In genomic region chr2:203238329-203238710, GRCh38 we compare ENCODE assay signal across 8 cellular contexts. TPM values are rescaled to one million over a fixed set of nuclear protein-coding genes. Genes with fewer than 3 reads are reported as not detected.
DNase-seq lines count a peak whose midpoint lies in the region; ATAC-seq, FAIRE-seq and TF ChIP-seq lines count a peak whose summit lies in the region.

No MANE protein-coding gene starts in this region.

- ATAC-seq in GM19395 (IDR thresholded peaks at IDR 0.05; ENCODE audit: unreplicated experiment) (peak; percentile 1), HG03025 (IDR thresholded peaks at IDR 0.05; ENCODE audit: low FRiP score, unreplicated experiment) (no peak), HG02840 (IDR thresholded peaks at IDR 0.05; ENCODE audit: low FRiP score, unreplicated experiment) (no peak)

- H2BK5ac ChIP-seq in H1 (ENCODE audit: low read depth, low read length) (peak overlapping the region; percentile 49; the same call in 1 of the 2 replicates), neuronal stem cell (ENCODE audit: low read length) (no peak overlapping the region)

- TF ChIP-seq EP300 in H1 (IDR thresholded peaks at IDR 0.05; ENCODE audit: borderline replicate concordance in 1 of 2, low read depth in 2 of 2, low read length in 2 of 2), result no peak

- H4K20me1 ChIP-seq in H1 (replicated peaks in 1 of 2; ENCODE audit: control insufficient read depth in 1 of 2, insufficient read depth in 2 of 2, low read length in 2 of 2), result no peaks in the 10 kb centered on the region

- H3K27me3 ChIP-seq in H1 (replicated peaks in 1 of 4; ENCODE audit: control insufficient read depth in 3 of 4, extremely low read depth in 1 of 4, insufficient read depth in 3 of 4, low read length in 3 of 4) (no peaks in the 10 kb centered on the region), neuronal stem cell (ENCODE audit: control insufficient read depth in 3 of 3, insufficient read depth in 3 of 3, low read depth in 1 of 3, low read length in 3 of 3) (no peaks in the 10 kb centered on the region)

- H3K79me2 ChIP-seq in H1 (ENCODE audit: control insufficient read depth in 1 of 2, insufficient read depth in 2 of 2, low read length in 2 of 2), result peaks cover 0 to 21% of the 10 kb centered on the region in 2 experiments; a peak in 3 of 4 replicates

- no peak overlapping the region for H2BK120ac ChIP-seq in H1 (replicated peaks; ENCODE audit: low read depth, low read length)
- H2BK120ac ChIP-seq in neuronal stem cell (ENCODE audit: low read depth, low read length), result no peak overlapping the region

- peak overlapping the region; percentile 77 to 79 for H3K4me2 ChIP-seq in H1 (ENCODE audit: insufficient read depth in 1 of 2, low read depth in 2 of 2, low read length in 2 of 2)
- H3K4me2 ChIP-seq in neuronal stem cell (ENCODE audit: insufficient read depth, low read length, poor library complexity, severe bottlenecking), result peak overlapping the region; percentile 28

- H2BK20ac ChIP-seq in H1 (ENCODE audit: low read length), result no peak overlapping the region

- no peak overlapping the region for H3K56ac ChIP-seq in H1 (replicated peaks; ENCODE audit: insufficient read length, low read depth, low read length)

- H3K18ac ChIP-seq in H1 (ENCODE audit: extremely low read depth, low read length) (peak overlapping the region; percentile 71), neuronal stem cell (ENCODE audit: low read length) (no peak overlapping the region)

- H3K79me1 ChIP-seq in H1 (ENCODE audit: low read depth, low read length) (peaks cover 3% of the 10 kb centered on the region; the same call in 1 of the 2 replicates), neuronal stem cell (ENCODE audit: low read depth, low read length) (peaks cover 1% of the 10 kb centered on the region)

- H3K23ac ChIP-seq in H1 (ENCODE audit: insufficient read length) (no peak overlapping the region), neuronal stem cell (ENCODE audit: low read depth, low read length, poor library complexity) (no peak overlapping the region)

- peak overlapping the region; percentile 99 for H2AFZ ChIP-seq in H1 (ENCODE audit: low read length)
- H2AFZ ChIP-seq in neuronal stem cell (ENCODE audit: low read length), result peak overlapping the region; percentile 100

- no peak for TF ChIP-seq CTCF in NB4 (IDR thresholded peaks at IDR 0.05; ENCODE audit: low read depth, low read length)
- no peak for TF ChIP-seq CTCF in H1 (IDR thresholded peaks at IDR 0.05; ENCODE audit: control extremely low read depth in 1 of 3, insufficient read depth in 1 of 3, low read depth in 1 of 3, low read length in 3 of 3)

- H3K9ac ChIP-seq in H1 (replicated peaks in 1 of 4; ENCODE audit: extremely low read depth in 1 of 4, low read depth in 3 of 4, low read length in 3 of 4), result peak overlapping the region in 3 of 4 experiments; percentile 70 to 91 (median 89); a peak in 6 of 7 replicates
- no peak overlapping the region for H3K9ac ChIP-seq in neuronal stem cell (ENCODE audit: low read depth, low read length, poor library complexity)

- H4K91ac ChIP-seq in H1 (replicated peaks; ENCODE audit: insufficient read length, low read length), result peak overlapping the region; percentile 54
- H4K91ac ChIP-seq in neuronal stem cell (ENCODE audit: low read depth, low read length, poor library complexity), result no peak overlapping the region

- no peaks in the 10 kb centered on the region; the same call in 1 of the 2 replicates for H3K23me2 ChIP-seq in H1 (ENCODE audit: low read depth, low read length)

- DNase-seq in NB4 (ENCODE audit: low read depth) (no peak), H1 (ENCODE audit: low read depth in 1 of 2, low spot score in 2 of 2) (no peak), neuronal stem cell (ENCODE audit: low spot score) (no peak), NK-92 (lab: John Stamatoyannopoulos, UW; ENCODE audit: unreplicated experiment) (no peak), ureter (ENCODE audit: low spot score) (no peak)

- no peaks in the 10 kb centered on the region for H3K4me1 ChIP-seq in H1 (replicated peaks in 1 of 4; ENCODE audit: control insufficient read depth in 3 of 4, insufficient read depth in 4 of 4, low read length in 3 of 4)
- H3K4me1 ChIP-seq in neuronal stem cell (ENCODE audit: control insufficient read depth in 2 of 2, insufficient read depth in 1 of 2, low read depth in 1 of 2, low read length in 2 of 2), result peaks cover 2 to 3% of the 10 kb centered on the region in 2 donors

- CTCF ChIA-PET in H1 (lab: Charles Lee; ENCODE audit: partially characterized antibody), result interaction anchor here (0.6 to 1.8 kb wide), 7 partner anchors 9 to 526 kb away, joined by 3 to 4 read pairs (median 3); no protein-coding TSS in a partner anchor

- POLR2A ChIA-PET in H1 (lab: Charles Lee; ENCODE audit: partially characterized antibody), result interaction anchor here (0.8 to 3.3 kb wide), 10 partner anchors 9 to 602 kb away, joined by 3 to 14 read pairs (median 4); partner anchors contain the start of genes ABI2, CARF and WDR12

- H3K4me3 ChIP-seq in NB4 (ENCODE audit: low read depth, low read length) (peak overlapping the region; percentile 99), H1 (ENCODE audit: extremely low read depth in 1 of 4, insufficient read depth in 2 of 4, low read depth in 3 of 4, low read length in 4 of 4) (peak overlapping the region; percentile 75 to 89 (median 82)), neuronal stem cell (ENCODE audit: low read length in 2 of 2) (peak overlapping the region; percentile 68 to 93)

- no peak for TF ChIP-seq POLR2A in NB4 (IDR thresholded peaks at IDR 0.05; ENCODE audit: extremely low read depth, insufficient read length)
- no peak for TF ChIP-seq POLR2A in H1 (IDR thresholded peaks at IDR 0.05; ENCODE audit: control extremely low read depth in 1 of 2, low read depth in 2 of 2, low read length in 2 of 2)

- H4K8ac ChIP-seq in H1 (ENCODE audit: extremely low read depth, insufficient read depth, low read length), result peak overlapping the region; percentile 75; the same call in 1 of the 2 replicates
- no peak overlapping the region for H4K8ac ChIP-seq in neuronal stem cell (ENCODE audit: low read depth, low read length)

- H2BK15ac ChIP-seq in H1 (ENCODE audit: low read length), result no peak overlapping the region
- no peak overlapping the region for H2BK15ac ChIP-seq in neuronal stem cell (ENCODE audit: low read length)

- H2AK5ac ChIP-seq in H1 (ENCODE audit: low read depth, low read length), result no peak overlapping the region
- H2AK5ac ChIP-seq in neuronal stem cell (ENCODE audit: low read depth, low read length), result no peak overlapping the region

- H3K36me3 ChIP-seq in H1 (ENCODE audit: control insufficient read depth in 2 of 4, insufficient read depth in 4 of 4, low read length in 3 of 4) (no peaks in the 10 kb centered on the region), neuronal stem cell (replicated peaks in 1 of 2; ENCODE audit: control insufficient read depth in 2 of 2, insufficient read depth in 2 of 2, low read length in 2 of 2) (peaks cover 0 to 23% of the 10 kb centered on the region in 2 donors)

- no peak overlapping the region for H2BK12ac ChIP-seq in H1 (ENCODE audit: low read depth, low read length)
- no peak overlapping the region for H2BK12ac ChIP-seq in neuronal stem cell (ENCODE audit: low read length)

- 31% methylated on average over 16 of the region's 19 CpGs; no CpG with 5 or more reads in 1 of the 2 experiments for WGBS in H1 (ENCODE audit: extremely low coverage in 1 of 2, insufficient coverage in 1 of 2, insufficient read length in 1 of 2, insufficient replicate concordance in 2 of 2, low coverage in 1 of 2, low lambda C conversion rate in 2 of 2, missing lambda C conversion rate in 1 of 2), 2 experiments
- no CpG with 5 or more reads among the region's 19 CpGs for WGBS in neuronal stem cell (ENCODE audit: extremely low coverage in 2 of 2, insufficient read length in 2 of 2, insufficient replicate concordance in 1 of 2), 2 donors

- no peak for TF ChIP-seq RAD21 in H1 (IDR thresholded peaks at IDR 0.05 in 1 of 2, conservative IDR thresholded peaks at IDR 0.05 in 1 of 2; ENCODE audit: low read depth in 2 of 2, low read length in 2 of 2)

- H3K14ac ChIP-seq in H1 (ENCODE audit: insufficient read length), result no peak overlapping the region
- no peak overlapping the region for H3K14ac ChIP-seq in neuronal stem cell (ENCODE audit: low read length)

- FAIRE-seq in H1 (lab: Jason Lieb, UNC), result no peak

- peak overlapping the region; percentile 78 for H3K4ac ChIP-seq in H1 (replicated peaks; ENCODE audit: insufficient read length, low read depth, low read length)
- H3K4ac ChIP-seq in neuronal stem cell (ENCODE audit: low read length), result no peak overlapping the region

- H3K27ac ChIP-seq in H1 (ENCODE audit: low read depth, low read length) (peak overlapping the region; percentile 66), neuronal stem cell (replicated peaks; ENCODE audit: low read length) (peak overlapping the region; percentile 99)

- H3K9me3 ChIP-seq in H1 (ENCODE audit: insufficient read depth in 2 of 2, low read depth in 1 of 2, low read length in 1 of 2) (no peaks in the 10 kb centered on the region), neuronal stem cell (replicated peaks in 1 of 2; ENCODE audit: control insufficient read depth in 2 of 2, insufficient read depth in 1 of 2, low read depth in 1 of 2, low read length in 2 of 2) (no peaks in the 10 kb centered on the region)

- H4K5ac ChIP-seq in H1 (ENCODE audit: insufficient read length, low read depth, low read length), result peak overlapping the region; percentile 88

TF ChIP-seq in H1, 55 proteins besides CTCF, POLR2A, EP300 and RAD21:
- no peak; the same call in 1 of the 2 replicates for TF ChIP-seq SP1 (IDR thresholded peaks at IDR 0.05; ENCODE audit: low read depth, low read length)
- no peak for TF ChIP-seq HDAC6 (IDR thresholded peaks at IDR 0.05; ENCODE audit: low read depth, low read length)
- TF ChIP-seq SIN3A (conservative IDR thresholded peaks at IDR 0.05 in 1 of 2, IDR thresholded peaks at IDR 0.05 in 1 of 2; ENCODE audit: low read depth in 1 of 2, low read length in 2 of 2), result no peak
- TF ChIP-seq GABPA (IDR thresholded peaks at IDR 0.05; ENCODE audit: borderline replicate concordance, insufficient read depth, low read length), result no peak
- peak; percentile 20; the same call in 1 of the 2 replicates for TF ChIP-seq KDM1A (IDR thresholded peaks at IDR 0.05; ENCODE audit: borderline replicate concordance, low read length)

RNA-seq across cellular contexts. Expression of gene CYP20A1, which starts 0.5 kb away (rescaled TPM):
- 18.6 and 21.5 TPM in 2 replicates for total RNA-seq in H1 (2021; fragmentation: NEBNext Ultra II Directional; extraction: Animal tissue kit (Norgen Biotek cat#: 25700))
- polyA plus RNA-seq in H1 (2011; rRNA removed), result 4.8 and 6.2 TPM in 2 replicates
- 7.2 TPM for polyA plus RNA-seq in H1 (2011; cell fraction: cytosol; rRNA removed)
- 3.5 TPM for polyA plus RNA-seq in H1 (2011; cell fraction: nucleus; rRNA removed)
- polyA plus RNA-seq in H1 (2012, experiment 1 of 2), result 7.3 to 9.3 TPM (median 8.1 TPM) in 4 replicates
- polyA plus RNA-seq in H1 (2012, experiment 2 of 2), result 2.6 TPM
- polyA plus RNA-seq in H1 (2013, experiment 1 of 2), result 14.1 TPM
- polyA plus RNA-seq in H1 (2013, experiment 2 of 2), result 14.4 TPM
- 11.1 and 12.1 TPM in 2 replicates for polyA minus RNA-seq in H1 (2011; rRNA and poly(A)+ RNA removed)
- polyA minus RNA-seq in H1 (2011; cell fraction: cytosol; rRNA and poly(A)+ RNA removed), result 6.8 TPM
- polyA minus RNA-seq in H1 (2011; cell fraction: nucleus; rRNA and poly(A)+ RNA removed), result 12.8 TPM
- 8.1 TPM for polyA plus RNA-seq in neuronal stem cell (2013, experiment 1 of 2)
- 9.2 TPM for polyA plus RNA-seq in neuronal stem cell (2013, experiment 2 of 2)
- 40.6 TPM for total RNA-seq in ureter
